ENCODE assay signal across 12 cellular contexts in genomic region chr9:104868303-104868686, GRCh38. TPM values are rescaled to one million over a fixed set of nuclear protein-coding genes. Genes with fewer than 3 reads are reported as not detected.
A peak's percentile ranks its signal among the peaks of the same experiment; 100 is the strongest.
DNase-seq lines count a peak whose midpoint lies in the region; ATAC-seq, FAIRE-seq and TF ChIP-seq lines count a peak whose summit lies in the region.
"Had no signal": no experiment of that assay in that cellular context is flagged by ENCODE, and none has a peak within 500 bp of the region (broad histone marks: within the 10 kb centered on the region; RNA-seq: fewer than 3 reads in every experiment).

No MANE protein-coding gene starts in this region.

- no peaks in the 10 kb centered on the region for H3K36me3 Mint-ChIP-seq in activated naive CD4-positive, alpha-beta T cell treated with anti-CD3 and anti-CD28 coated beads, Interleukin-2, amount 10 ng/mL, durations not matched to agents 7 days and 5 days
- H3K36me3 Mint-ChIP-seq: activated CD8-positive, alpha-beta memory T cell treated with anti-CD3 and anti-CD28 coated beads, Interleukin-2, amount 10 ng/mL, durations not matched to agents 7 days and 5 days; CD4-positive, CD25-positive, alpha-beta regulatory T cell had no signal

- TF ChIP-seq RAD21 in K562 (CRISPR knock-in tag; conservative IDR thresholded peaks at IDR 0.05 in 1 of 2, IDR thresholded peaks at IDR 0.05 in 1 of 2), result no peak
- no peak for TF ChIP-seq RAD21 in HepG2 (CRISPR knock-in tag; IDR thresholded peaks at IDR 0.05)

- WGBS in K562 (ENCODE audit: insufficient coverage, low coverage, missing lambda C conversion rate), result 4% methylated on average over 8 of the region's 8 CpGs
- WGBS in HepG2 (ENCODE audit: low lambda C conversion rate), result 92% methylated on average over 8 of the region's 8 CpGs

- no peaks in the 10 kb centered on the region for H3K4me1 Mint-ChIP-seq in activated naive CD4-positive, alpha-beta T cell treated with anti-CD3 and anti-CD28 coated beads, Interleukin-2, amount 10 ng/mL, durations not matched to agents 7 days and 5 days
- H3K4me1 Mint-ChIP-seq: activated CD8-positive, alpha-beta memory T cell treated with anti-CD3 and anti-CD28 coated beads, Interleukin-2, amount 10 ng/mL, durations not matched to agents 7 days and 5 days had no signal

- POLR2A ChIA-PET in K562 (lab: Yijun Ruan, JAX) (no interaction called here), HepG2 (lab: Yijun Ruan, JAX) (no interaction called here)

- peak; percentile 12 for ATAC-seq in GM18907 (IDR thresholded peaks at IDR 0.05; ENCODE audit: unreplicated experiment)
- 0 out of 3 replicates have a peak, but pooled peaks have one; percentile 22 for ATAC-seq in K562
- ATAC-seq in HepG2, result no peak
- ATAC-seq: activated CD8-positive, alpha-beta memory T cell treated with anti-CD3 and anti-CD28 coated beads, Interleukin-2, amount 10 ng/mL, durations not matched to agents 7 days and 5 days had no signal

- DNase-seq in K562 (ENCODE audit: extremely low read depth in 1 of 4, low spot score in 3 of 4) (no peak), HepG2 (ENCODE audit: low spot score) (no peak), hepatic stellate cell (ENCODE audit: low spot score) (no peak), DMS153 (lab: John Stamatoyannopoulos, UW) (no peak), occipital lobe (lab: John Stamatoyannopoulos, UW) (no peak)
- no peak for DNase-seq in activated naive CD4-positive, alpha-beta T cell treated with anti-CD3 and anti-CD28 coated beads, Interleukin-2, amount 10 ng/mL, durations not matched to agents 7 days and 5 days
- DNase-seq: activated CD8-positive, alpha-beta memory T cell treated with anti-CD3 and anti-CD28 coated beads, Interleukin-2, amount 10 ng/mL, durations not matched to agents 7 days and 5 days; CD4-positive, CD25-positive, alpha-beta regulatory T cell; naive thymus-derived CD4-positive, alpha-beta T cell; T-helper 2 cell had no signal

- H3K27me3 ChIP-seq in K562 (ENCODE audit: control insufficient read depth in 2 of 2, insufficient read depth in 2 of 2, low read length in 2 of 2) (peaks cover 3 to 33% of the 10 kb centered on the region in 2 experiments; a peak in 3 of 5 replicates), HepG2 (ENCODE audit: control insufficient read depth in 1 of 2, insufficient read depth in 2 of 2, low read length in 2 of 2) (no peaks in the 10 kb centered on the region), skeletal muscle satellite cell (ENCODE audit: control insufficient read depth, insufficient read depth, low read length) (no peaks in the 10 kb centered on the region)

- H3K27ac ChIP-seq in K562 (ENCODE audit: extremely low read depth, low read depth, low read length), result no peak overlapping the region
- H3K27ac ChIP-seq in HepG2 (ENCODE audit: extremely low read length, insufficient read depth, low read length), result no peak overlapping the region

- H3K4me3 ChIP-seq in K562 (no peak overlapping the region), HepG2 (replicated peaks in 1 of 3; ENCODE audit: insufficient read depth in 1 of 3, low read depth in 2 of 3, low read length in 3 of 3) (no peak overlapping the region), skeletal muscle satellite cell (ENCODE audit: low read length) (no peak overlapping the region)

- no peaks in the 10 kb centered on the region for H3K9me1 ChIP-seq in K562 (ENCODE audit: control insufficient read depth, insufficient read depth, low read length)

- peaks cover 0 to 6% of the 10 kb centered on the region in 2 experiments; a peak in 2 of 5 replicates for H3K4me1 ChIP-seq in K562 (replicated peaks in 1 of 2; ENCODE audit: control insufficient read depth in 2 of 2, insufficient read depth in 2 of 2, low read length in 2 of 2)
- H3K4me1 ChIP-seq in HepG2 (ENCODE audit: insufficient read depth, low read length), result peaks cover 75% of the 10 kb centered on the region
- peaks cover 75% of the 10 kb centered on the region for H3K4me1 ChIP-seq in skeletal muscle satellite cell (ENCODE audit: control insufficient read depth, insufficient read depth, low read length)

- FAIRE-seq in K562 (lab: Jason Lieb, UNC) (no peak), HepG2 (lab: Jason Lieb, UNC) (no peak)

- H3K79me2 ChIP-seq in K562 (ENCODE audit: control insufficient read depth, insufficient read depth, low read length), result no peaks in the 10 kb centered on the region
- peaks cover 59% of the 10 kb centered on the region for H3K79me2 ChIP-seq in HepG2 (ENCODE audit: insufficient read depth, low read length)

- in situ Hi-C loops in K562 (cut with MboI), result loop anchor here (10.0 kb wide), 1 partner anchor 547 kb away; no protein-coding TSS in a partner anchor
- in situ Hi-C loops in HepG2 (cut with HindIII; ENCODE audit: extremely low pct_ligation_motif_present, low pct_unique_long_range_greater_than_20kb), result loop anchor here (10.0 kb wide), 1 partner anchor 547 kb away; no protein-coding TSS in a partner anchor

- intact Hi-C loops in K562 (cut with micrococcal nuclease) (no loop called here), HepG2 (cut with micrococcal nuclease; ENCODE audit: unreplicated experiment) (no loop called here)

- no peak overlapping the region for H3K4me2 ChIP-seq in K562 (ENCODE audit: insufficient read depth, low read length)
- H3K4me2 ChIP-seq in HepG2 (ENCODE audit: low read depth, low read length), result no peak overlapping the region
- H3K4me2 ChIP-seq in skeletal muscle satellite cell (ENCODE audit: low read length), result no peak overlapping the region

- no peak for TF ChIP-seq CTCF in K562 (IDR thresholded peaks at IDR 0.05 in 2 of 3, conservative IDR thresholded peaks at IDR 0.05 in 1 of 3; ENCODE audit: insufficient read depth in 2 of 3, low read depth in 1 of 3, low read length in 3 of 3)
- no peak for TF ChIP-seq CTCF in HepG2 (CRISPR knock-in tag; IDR thresholded peaks at IDR 0.05)

- H3K4me3 Mint-ChIP-seq in activated naive CD4-positive, alpha-beta T cell treated with anti-CD3 and anti-CD28 coated beads, Interleukin-2, amount 10 ng/mL, durations not matched to agents 7 days and 5 days, result no peak overlapping the region
- H3K4me3 Mint-ChIP-seq: activated CD8-positive, alpha-beta memory T cell treated with anti-CD3 and anti-CD28 coated beads, Interleukin-2, amount 10 ng/mL, durations not matched to agents 7 days and 5 days; CD4-positive, CD25-positive, alpha-beta regulatory T cell; naive thymus-derived CD4-positive, alpha-beta T cell had no signal

- H3K27ac Mint-ChIP-seq in activated naive CD4-positive, alpha-beta T cell treated with anti-CD3 and anti-CD28 coated beads, Interleukin-2, amount 10 ng/mL, durations not matched to agents 7 days and 5 days, result no peak overlapping the region
- H3K27ac Mint-ChIP-seq: activated CD8-positive, alpha-beta memory T cell treated with anti-CD3 and anti-CD28 coated beads, Interleukin-2, amount 10 ng/mL, durations not matched to agents 7 days and 5 days; CD4-positive, CD25-positive, alpha-beta regulatory T cell had no signal

- TF ChIP-seq EP300 in K562 (IDR thresholded peaks at IDR 0.05; ENCODE audit: low read length) (no peak), HepG2 (IDR thresholded peaks at IDR 0.05; ENCODE audit: low read depth in 2 of 2, low read length in 2 of 2) (no peak), HepG2 (CRISPR knock-in tag; IDR thresholded peaks at IDR 0.05; ENCODE audit: borderline replicate concordance) (no peak)

- H3K9me3 Mint-ChIP-seq in activated naive CD4-positive, alpha-beta T cell treated with anti-CD3 and anti-CD28 coated beads, Interleukin-2, amount 10 ng/mL, durations not matched to agents 7 days and 5 days, result no peaks in the 10 kb centered on the region
- H3K9me3 Mint-ChIP-seq: naive thymus-derived CD4-positive, alpha-beta T cell had no signal

- H3K9me3 ChIP-seq in K562 (replicated peaks; ENCODE audit: control insufficient read depth, insufficient read depth, low read depth, low read length) (no peaks in the 10 kb centered on the region), HepG2 (ENCODE audit: low read length) (no peaks in the 10 kb centered on the region), skeletal muscle satellite cell (replicated peaks; ENCODE audit: low read length) (no peaks in the 10 kb centered on the region)

- no peak overlapping the region for H2AFZ ChIP-seq in K562 (ENCODE audit: low read depth, low read length)
- no peak overlapping the region for H2AFZ ChIP-seq in HepG2 (ENCODE audit: low read length)

- H3K36me3 ChIP-seq in K562 (ENCODE audit: control insufficient read depth, insufficient read depth, low read length) (no peaks in the 10 kb centered on the region), HepG2 (replicated peaks in 1 of 2; ENCODE audit: control insufficient read depth in 1 of 2, insufficient read depth in 2 of 2, low read length in 2 of 2) (peaks cover 31 to 86% of the 10 kb centered on the region in 2 experiments), skeletal muscle satellite cell (ENCODE audit: insufficient read depth, low read length) (no peaks in the 10 kb centered on the region)

- H3K9ac ChIP-seq in K562 (ENCODE audit: insufficient read depth in 1 of 2, low read depth in 2 of 2, low read length in 2 of 2), result no peak overlapping the region
- H3K9ac ChIP-seq in HepG2 (ENCODE audit: insufficient read depth, low read depth, low read length), result no peak overlapping the region; the same call in 1 of the 2 replicates
- peak overlapping the region; percentile 44 for H3K9ac ChIP-seq in skeletal muscle satellite cell (ENCODE audit: low read depth, low read length)

- H4K20me1 ChIP-seq in K562 (replicated peaks; ENCODE audit: control insufficient read depth, insufficient read depth, low read length) (no peaks in the 10 kb centered on the region), HepG2 (ENCODE audit: insufficient read depth, low read length) (peaks cover 20% of the 10 kb centered on the region; the same call in 1 of the 2 replicates)

- CTCF ChIA-PET in K562 (lab: Yijun Ruan, JAX; ENCODE audit: low intra/inter-chr PET ratio) (no interaction called here), HepG2 (lab: Yijun Ruan, JAX; ENCODE audit: low intra/inter-chr PET ratio, low total read pairs) (no interaction called here)
- CTCF ChIA-PET in activated naive CD4-positive, alpha-beta T cell treated with anti-CD3 and anti-CD28 coated beads, Interleukin-2, amount 10 ng/mL, durations not matched to agents 7 days and 5 days (lab: Charles Lee), result no interaction called here

- TF ChIP-seq POLR2A in K562 (conservative IDR thresholded peaks at IDR 0.05) (no peak), HepG2 (IDR thresholded peaks at IDR 0.05; ENCODE audit: insufficient read depth in 1 of 2, low read depth in 2 of 2, low read length in 2 of 2) (no peak)

- H3K27me3 Mint-ChIP-seq in activated naive CD4-positive, alpha-beta T cell treated with anti-CD3 and anti-CD28 coated beads, Interleukin-2, amount 10 ng/mL, durations not matched to agents 7 days and 5 days, result no peaks in the 10 kb centered on the region
- H3K27me3 Mint-ChIP-seq: activated CD8-positive, alpha-beta memory T cell treated with anti-CD3 and anti-CD28 coated beads, Interleukin-2, amount 10 ng/mL, durations not matched to agents 7 days and 5 days; CD4-positive, CD25-positive, alpha-beta regulatory T cell; naive thymus-derived CD4-positive, alpha-beta T cell had no signal

- no TSS peak for BruUV-seq in K562 (replicated peaks; lab: Mats Ljungman, UMichigan)
- BruUV-seq in HepG2 (replicated peaks; lab: Mats Ljungman, UMichigan), result no TSS peak

RNA-seq across cellular contexts. Expression of gene ABCA1, which starts 59.7 kb away (rescaled TPM):
- total RNA-seq in K562 (2011; cell fraction: chromatin; rRNA removed; ENCODE audit: low replicate concordance), result 0.02 and 0.04 TPM in 2 replicates
- not detected in 2 replicates for total RNA-seq in K562 (2011; cell fraction: nucleolus; rRNA removed)
- not detected in 2 replicates for total RNA-seq in K562 (2011; cell fraction: nucleoplasm; rRNA removed)
- not detected in 2 replicates for total RNA-seq in K562 (2014; rRNA removed)
- total RNA-seq in K562 (2014; rRNA removed; fragmentation: Illumina TruSeq; extraction: Trizol), result 0.03 TPM in 1 of 2 replicates, not detected in the other
- not detected in 2 replicates for total RNA-seq in K562 (2015; rRNA removed; fragmentation: Illumina TruSeq; extraction: Trizol)
- total RNA-seq in K562 (2021), result 0.09 and 0.18 TPM in 2 replicates
- 0.01 and 0.03 TPM in 2 replicates for polyA plus RNA-seq in K562 (2011; rRNA removed)
- 0.04 TPM in 1 of 2 replicates, not detected in the other for polyA plus RNA-seq in K562 (2011; cell fraction: cytosol; rRNA removed)
- polyA plus RNA-seq in K562 (2011; cell fraction: nucleus; rRNA removed), result 0.01 and 0.11 TPM in 2 replicates
- polyA plus RNA-seq in K562 (2012), result 0.01 and 0.04 TPM in 2 replicates
- not detected in 2 replicates for polyA plus RNA-seq in K562 (2014; fragmentation: Illumina TruSeq; extraction: Trizol)
- polyA plus RNA-seq in K562 (2014; fragmentation: Nextera tagmentation; extraction: Ambion mirVana), result under 1 TPM; under 0.01 to 0.01 TPM
- not detected in 2 replicates for polyA plus RNA-seq in K562 (2014; rRNA removed)
- 0.07 and 0.18 TPM in 2 replicates for polyA minus RNA-seq in K562 (2011; rRNA and poly(A)+ RNA removed)
- polyA minus RNA-seq in K562 (2011; cell fraction: cytosol; rRNA and poly(A)+ RNA removed), result 1.3 TPM in 1 of 2 replicates, not detected in the other
- polyA minus RNA-seq in K562 (2011; cell fraction: nucleus; rRNA and poly(A)+ RNA removed), result 0.13 and 0.22 TPM in 2 replicates
- total RNA-seq in HepG2 (2016; rRNA removed; fragmentation: Illumina TruSeq; extraction: Trizol), result 40.0 and 63.8 TPM in 2 replicates
- 8.1 and 10.0 TPM in 2 replicates for total RNA-seq in HepG2 (2016; cell fraction: cytosol; rRNA removed; fragmentation: Illumina TruSeq; extraction: Trizol; ENCODE audit: low read depth)
- total RNA-seq in HepG2 (2016; cell fraction: insoluble cytoplasmic fraction; rRNA removed; fragmentation: Illumina TruSeq; extraction: Trizol), result 36.2 and 63.5 TPM in 2 replicates
- 10.8 and 13.5 TPM in 2 replicates for total RNA-seq in HepG2 (2016; cell fraction: membrane; rRNA removed; fragmentation: Illumina TruSeq; extraction: Trizol)
- 111 and 125 TPM in 2 replicates for total RNA-seq in HepG2 (2016; cell fraction: nucleus; rRNA removed; fragmentation: Illumina TruSeq; extraction: Trizol)
- polyA plus RNA-seq in HepG2 (2011; rRNA removed), result 26.8 and 30.0 TPM in 2 replicates
- 23.6 and 27.4 TPM in 2 replicates for polyA plus RNA-seq in HepG2 (2011; cell fraction: cytosol; rRNA removed)
- 74.2 and 77.9 TPM in 2 replicates for polyA plus RNA-seq in HepG2 (2011; cell fraction: nucleus; rRNA removed)
- polyA plus RNA-seq in HepG2 (2012), result 16.8 and 28.4 TPM in 2 replicates
- polyA plus RNA-seq in HepG2 (2016; cell fraction: cytosol; fragmentation: Illumina TruSeq; extraction: Trizol; ENCODE audit: low read depth), result 1.1 TPM in 2 replicates
- polyA plus RNA-seq in HepG2 (2016; cell fraction: insoluble cytoplasmic fraction; fragmentation: Illumina TruSeq; extraction: Trizol; ENCODE audit: low read depth), result 13.1 and 13.8 TPM in 2 replicates
- 2.0 and 2.5 TPM in 2 replicates for polyA plus RNA-seq in HepG2 (2016; cell fraction: membrane; fragmentation: Illumina TruSeq; extraction: Trizol; ENCODE audit: low read depth)
- polyA plus RNA-seq in HepG2 (2016; cell fraction: nucleus; fragmentation: Illumina TruSeq; extraction: Trizol; ENCODE audit: insufficient read depth, low read depth), result 64.5 and 67.0 TPM in 2 replicates
- 0.51 and 497 TPM in 2 replicates for polyA minus RNA-seq in HepG2 (2011; rRNA and poly(A)+ RNA removed; ENCODE audit: low replicate concordance)
- polyA minus RNA-seq in HepG2 (2011; cell fraction: cytosol; rRNA and poly(A)+ RNA removed), result 94.8 and 127 TPM in 2 replicates
- polyA minus RNA-seq in HepG2 (2011; cell fraction: nucleus; rRNA and poly(A)+ RNA removed), result 220 and 287 TPM in 2 replicates
- 41.9 and 107 TPM in 2 replicates for total RNA-seq in skeletal muscle satellite cell (2012; rRNA removed)
- total RNA-seq in occipital lobe, result 27.3 TPM

Comparison
In these comparisons a context has a peak if more than half of its experiments do, and no peak if none do; other contexts are left out.
1. RNA of gene ABCA1, which starts 59.7 kb away (total RNA-seq): 8.1 to 125 TPM in HepG2 and 27.3 TPM in occipital lobe (single experiment); 0.02 to 0.18 TPM in K562; every median in the first group is over 4 times any median in the second.